ENCODE assay signal across 1 cellular context in the genomic region with DNA sequence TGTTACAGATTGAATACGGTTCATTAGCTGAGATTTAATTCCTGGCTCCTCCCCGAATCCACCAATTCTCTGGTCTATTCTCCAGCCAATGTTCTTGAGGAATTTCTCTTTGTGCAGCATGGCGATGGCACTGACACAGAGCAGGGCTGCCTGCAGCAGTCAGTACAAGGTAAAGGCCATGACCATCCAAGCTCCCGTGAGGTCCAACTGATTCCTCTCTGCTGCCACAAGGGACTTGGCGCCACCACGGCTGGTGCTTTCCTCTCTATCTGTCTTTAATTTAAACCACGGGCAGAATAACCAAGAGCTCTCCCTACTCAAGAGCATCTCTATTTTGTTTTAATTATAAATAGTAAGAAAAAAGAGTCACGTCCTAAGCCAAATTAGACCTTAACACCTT.
TF ChIP-seq lines count a peak whose summit lies in the region.

No MANE protein-coding gene starts in this region.

TF ChIP-seq in K562, 482 proteins besides CTCF, POLR2A, EP300 and RAD21:
- TF ChIP-seq MYNN (IDR thresholded peaks at IDR 0.05) (no peak), MYNN (CRISPR knock-in tag; IDR thresholded peaks at IDR 0.05) (no peak), CHD2 (IDR thresholded peaks at IDR 0.05; ENCODE audit: low read depth, low read length) (no peak), U2AF2 (optimal IDR thresholded peaks at IDR 0.05; ENCODE audit: low read depth, low read length) (no peak), SMAD1 (IDR thresholded peaks at IDR 0.05; ENCODE audit: low read depth, low read length, partially characterized antibody) (no peak), DACH1 (IDR thresholded peaks at IDR 0.05; ENCODE audit: partially characterized antibody) (no peak), PHF21A (IDR thresholded peaks at IDR 0.05; ENCODE audit: borderline replicate concordance, low read depth) (no peak)
- TF ChIP-seq, protein P1, sequence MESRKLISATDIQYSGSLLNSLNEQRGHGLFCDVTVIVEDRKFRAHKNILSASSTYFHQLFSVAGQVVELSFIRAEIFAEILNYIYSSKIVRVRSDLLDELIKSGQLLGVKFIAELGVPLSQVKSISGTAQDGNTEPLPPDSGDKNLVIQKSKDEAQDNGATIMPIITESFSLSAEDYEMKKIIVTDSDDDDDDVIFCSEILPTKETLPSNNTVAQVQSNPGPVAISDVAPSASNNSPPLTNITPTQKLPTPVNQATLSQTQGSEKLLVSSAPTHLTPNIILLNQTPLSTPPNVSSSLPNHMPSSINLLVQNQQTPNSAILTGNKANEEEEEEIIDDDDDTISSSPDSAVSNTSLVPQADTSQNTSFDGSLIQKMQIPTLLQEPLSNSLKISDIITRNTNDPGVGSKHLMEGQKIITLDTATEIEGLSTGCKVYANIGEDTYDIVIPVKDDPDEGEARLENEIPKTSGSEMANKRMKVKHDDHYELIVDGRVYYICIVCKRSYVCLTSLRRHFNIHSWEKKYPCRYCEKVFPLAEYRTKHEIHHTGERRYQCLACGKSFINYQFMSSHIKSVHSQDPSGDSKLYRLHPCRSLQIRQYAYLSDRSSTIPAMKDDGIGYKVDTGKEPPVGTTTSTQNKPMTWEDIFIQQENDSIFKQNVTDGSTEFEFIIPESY (CRISPR knock-in tag; IDR thresholded peaks at IDR 0.05), result peak; percentile 91
- TF ChIP-seq, protein P2, sequence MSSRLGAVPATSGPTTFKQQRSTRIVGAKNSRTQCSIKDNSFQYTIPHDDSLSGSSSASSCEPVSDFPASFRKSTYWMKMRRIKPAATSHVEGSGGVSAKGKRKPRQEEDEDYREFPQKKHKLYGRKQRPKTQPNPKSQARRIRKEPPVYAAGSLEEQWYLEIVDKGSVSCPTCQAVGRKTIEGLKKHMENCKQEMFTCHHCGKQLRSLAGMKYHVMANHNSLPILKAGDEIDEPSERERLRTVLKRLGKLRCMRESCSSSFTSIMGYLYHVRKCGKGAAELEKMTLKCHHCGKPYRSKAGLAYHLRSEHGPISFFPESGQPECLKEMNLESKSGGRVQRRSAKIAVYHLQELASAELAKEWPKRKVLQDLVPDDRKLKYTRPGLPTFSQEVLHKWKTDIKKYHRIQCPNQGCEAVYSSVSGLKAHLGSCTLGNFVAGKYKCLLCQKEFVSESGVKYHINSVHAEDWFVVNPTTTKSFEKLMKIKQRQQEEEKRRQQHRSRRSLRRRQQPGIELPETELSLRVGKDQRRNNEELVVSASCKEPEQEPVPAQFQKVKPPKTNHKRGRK (tag; IDR thresholded peaks at IDR 0.05), result no peak
